Comparison of ENCODE assay signal across 22 cellular contexts in the genomic region with DNA sequence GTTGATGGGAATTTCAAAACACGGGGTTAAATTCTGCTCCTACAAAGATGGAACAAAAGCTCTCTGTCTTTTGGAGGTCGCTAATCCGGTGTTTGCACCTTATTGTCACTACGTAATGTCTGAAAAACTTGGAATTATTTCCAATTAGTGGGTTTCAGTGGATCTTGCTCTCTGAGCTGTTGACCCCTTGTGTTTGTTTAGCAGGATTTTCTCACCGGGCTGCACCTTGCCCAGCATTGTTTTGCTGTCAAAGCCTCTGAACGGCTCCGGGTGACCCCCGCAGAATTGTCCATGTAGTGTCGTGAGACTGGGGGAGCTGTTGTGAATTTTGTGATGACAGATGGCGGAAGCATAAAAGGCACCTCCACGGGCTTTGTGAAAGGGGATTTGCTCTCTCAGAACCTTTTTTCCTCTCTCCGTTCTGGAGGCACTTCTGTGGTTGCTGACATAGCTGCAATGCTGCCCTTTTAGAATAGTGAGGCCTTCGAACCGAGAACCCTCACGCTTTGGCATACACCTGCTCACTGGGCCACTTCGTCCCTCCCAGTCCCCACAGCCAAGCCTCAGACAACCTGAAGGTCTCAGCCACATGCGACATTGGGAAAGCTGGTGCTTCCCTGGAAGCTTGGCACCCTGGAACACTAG.
"Had no signal": no experiment of that assay in that cellular context is flagged by ENCODE, and none has a peak within 500 bp of the region (broad histone marks: within the 10 kb centered on the region; RNA-seq: fewer than 3 reads in every experiment).

No MANE protein-coding gene starts in this region.

- H3K4me1 ChIP-seq: adrenal gland, ascending aorta, gastrocnemius medialis, transverse colon had no signal

- H3K36me3 Mint-ChIP-seq: memory B cell; stimulated activated memory B cell treated with anti-CD40 and anti-IgM and Interleukin-4, amounts not matched to agents 10 μg/mL and 1 μg/mL and 100 μg/mL, for 72 hours had no signal

- H3K36me3 ChIP-seq: adrenal gland, ascending aorta, brain microvascular endothelial cell, gastrocnemius medialis, transverse colon had no signal

- H3K27me3 ChIP-seq: ascending aorta had no signal

- H3K4me3 Mint-ChIP-seq: activated CD4-positive, alpha-beta T cell treated with anti-CD3 and anti-CD28 coated beads, Interleukin-2, amount 10 ng/mL, durations not matched to agents 24 days and 14 days; activated CD8-positive, alpha-beta T cell treated with anti-CD3 and anti-CD28 coated beads, Interleukin-2, amount 10 ng/mL, durations not matched to agents 7 days and 5 days; activated T-cell treated with anti-CD3 and anti-CD28 coated beads, Interleukin-2, amount 50 U/mL, for 24 hours; activated T-helper 17 cell treated with anti-CD3 and anti-CD28 coated beads, Interleukin-2, amount 50 U/mL, for 72 hours; memory B cell; stimulated activated memory B cell treated with anti-CD40 and anti-IgM and Interleukin-4, amounts not matched to agents 10 μg/mL and 1 μg/mL and 100 μg/mL, for 72 hours had no signal

- H3K27ac ChIP-seq: adrenal gland, ascending aorta, brain microvascular endothelial cell, gastrocnemius medialis, transverse colon had no signal

- ATAC-seq: activated CD4-positive, CD25-positive, alpha-beta regulatory T cell treated with anti-CD3 and anti-CD28 coated beads, Interleukin-2, amount 50 U/mL, for 24 hours; activated CD8-positive, alpha-beta T cell treated with anti-CD3 and anti-CD28 coated beads, Interleukin-2, amount 10 ng/mL, durations not matched to agents 7 days and 5 days; activated T-helper 17 cell treated with anti-CD3 and anti-CD28 coated beads, Interleukin-2, amount 50 U/mL, for 72 hours; esophagus mucosa; gastrocnemius medialis; left colon; right cardiac atrium; stimulated activated memory B cell treated with anti-CD40 and anti-IgM and Interleukin-4, amounts not matched to agents 10 μg/mL and 1 μg/mL and 100 μg/mL, for 72 hours had no signal

- H3K4me3 ChIP-seq: adrenal gland, ascending aorta, gastrocnemius medialis, transverse colon had no signal

- DNase-seq: activated CD4-positive, alpha-beta T cell treated with anti-CD3 and anti-CD28 coated beads, Interleukin-2, amount 10 ng/mL, durations not matched to agents 24 days and 14 days; activated CD8-positive, alpha-beta memory T cell treated with anti-CD3 and anti-CD28 coated beads, Interleukin-2, amount 50 U/mL, for 4 hours; activated CD8-positive, alpha-beta T cell treated with anti-CD3 and anti-CD28 coated beads, Interleukin-2, amount 10 ng/mL, durations not matched to agents 7 days and 5 days; activated T-cell treated with anti-CD3 and anti-CD28 coated beads, Interleukin-2, amount 50 U/mL, for 24 hours; brain microvascular endothelial cell; caudate nucleus; dermis blood vessel endothelial cell; effector memory CD4-positive, alpha-beta T cell; gastrocnemius medialis; left colon; posterior cingulate gyrus; right cardiac atrium; small intestine; transverse colon had no signal

- H3K9me3 ChIP-seq: adrenal gland, ascending aorta, gastrocnemius medialis, transverse colon had no signal

- H3K27ac Mint-ChIP-seq: activated CD4-positive, alpha-beta T cell treated with anti-CD3 and anti-CD28 coated beads, Interleukin-2, amount 10 ng/mL, durations not matched to agents 24 days and 14 days; activated CD8-positive, alpha-beta T cell treated with anti-CD3 and anti-CD28 coated beads, Interleukin-2, amount 10 ng/mL, durations not matched to agents 7 days and 5 days; activated naive CD8-positive, alpha-beta T cell; activated T-cell treated with anti-CD3 and anti-CD28 coated beads, Interleukin-2, amount 50 U/mL, for 24 hours; activated T-helper 17 cell treated with anti-CD3 and anti-CD28 coated beads, Interleukin-2, amount 50 U/mL, for 72 hours; memory B cell; stimulated activated memory B cell treated with anti-CD40 and anti-IgM and Interleukin-4, amounts not matched to agents 10 μg/mL and 1 μg/mL and 100 μg/mL, for 72 hours had no signal

- H3K9me3 Mint-ChIP-seq: activated T-helper 17 cell treated with anti-CD3 and anti-CD28 coated beads, Interleukin-2, amount 50 U/mL, for 72 hours; memory B cell; stimulated activated memory B cell treated with anti-CD40 and anti-IgM and Interleukin-4, amounts not matched to agents 10 μg/mL and 1 μg/mL and 100 μg/mL, for 72 hours had no signal

- H3K27me3 Mint-ChIP-seq: activated naive CD8-positive, alpha-beta T cell had no signal
